ENCODE assay signal across 19 cellular contexts in genomic region chr1:2297246-2298011, GRCh38.
"Had no signal": no experiment of that assay in that cellular context is flagged by ENCODE, and none has a peak within 500 bp of the region (broad histone marks: within the 10 kb centered on the region; RNA-seq: fewer than 3 reads in every experiment).

No MANE protein-coding gene starts in this region.

- ATAC-seq: activated T-cell treated with anti-CD3 and anti-CD28 coated beads, Interleukin-2, amount 50 U/mL, for 72 hours; body of pancreas; gastrocnemius medialis; left lung; stimulated activated naive CD8-positive, alpha-beta T cell treated with anti-CD3 and anti-CD28 coated beads, Interleukin-15, amount 100 ng/mL, for 72 hours had no signal

- H3K27ac Mint-ChIP-seq: activated B cell treated with CpG ODN at 0.5 μM for 24 hours; activated naive CD8-positive, alpha-beta T cell treated with anti-CD3 and anti-CD28 coated beads, Interleukin-2, amount 10 ng/mL, durations not matched to agents 7 days and 5 days; activated T-cell treated with anti-CD3 and anti-CD28 coated beads, Interleukin-2, amount 50 U/mL, for 72 hours; mesothelial cell of epicardium; progenitor cell of endocrine pancreas; stimulated activated naive CD8-positive, alpha-beta T cell treated with anti-CD3 and anti-CD28 coated beads, Interleukin-15, amount 100 ng/mL, for 72 hours had no signal

- H3K36me3 ChIP-seq: colonic mucosa, gastrocnemius medialis, suprapubic skin, transverse colon had no signal

- H3K27me3 Mint-ChIP-seq: activated B cell treated with CpG ODN at 0.5 μM for 24 hours; activated naive CD8-positive, alpha-beta T cell treated with anti-CD3 and anti-CD28 coated beads, Interleukin-2, amount 10 ng/mL, durations not matched to agents 7 days and 5 days; progenitor cell of endocrine pancreas; stimulated activated naive CD8-positive, alpha-beta T cell treated with anti-CD3 and anti-CD28 coated beads, Interleukin-15, amount 100 ng/mL, for 72 hours had no signal

- H3K4me3 Mint-ChIP-seq: activated B cell treated with CpG ODN at 0.5 μM for 24 hours; activated naive CD8-positive, alpha-beta T cell treated with anti-CD3 and anti-CD28 coated beads, Interleukin-2, amount 10 ng/mL, durations not matched to agents 7 days and 5 days; mesothelial cell of epicardium had no signal

- H3K9me3 Mint-ChIP-seq: activated B cell treated with CpG ODN at 0.5 μM for 24 hours; activated naive CD8-positive, alpha-beta T cell treated with anti-CD3 and anti-CD28 coated beads, Interleukin-2, amount 10 ng/mL, durations not matched to agents 7 days and 5 days; activated T-cell treated with anti-CD3 and anti-CD28 coated beads, Interleukin-2, amount 50 U/mL, for 72 hours; mesothelial cell of epicardium; stimulated activated naive CD8-positive, alpha-beta T cell treated with anti-CD3 and anti-CD28 coated beads, Interleukin-15, amount 100 ng/mL, for 72 hours; T-helper 2 cell treated with Interferon-gamma antibody and Interleukin-4, amounts not matched to agents 5 μg/mL and 100 μg/mL, for 36 hours had no signal

- H3K9me3 ChIP-seq: body of pancreas, colonic mucosa, gastrocnemius medialis, left lung, suprapubic skin, transverse colon had no signal

- H3K27ac ChIP-seq: body of pancreas, colonic mucosa, gastrocnemius medialis, left lung, suprapubic skin, transverse colon had no signal

- DNase-seq: activated B cell treated with CpG ODN at 0.5 μM for 24 hours; activated CD4-positive, alpha-beta T cell treated with anti-CD3 and anti-CD28 coated beads for 48 hours; activated CD8-positive, alpha-beta memory T cell treated with anti-CD3 and anti-CD28 coated beads, Interleukin-2, amount 50 U/mL, for 4 hours; activated effector memory CD4-positive, alpha-beta T cell treated with anti-CD3 and anti-CD28 coated beads, Interleukin-2, amount 50 U/mL, for 16 hours; activated naive CD8-positive, alpha-beta T cell treated with anti-CD3 and anti-CD28 coated beads, Interleukin-2, amount 10 ng/mL, durations not matched to agents 7 days and 5 days; activated T-cell treated with anti-CD3 and anti-CD28 coated beads, Interleukin-2, amount 50 U/mL, for 72 hours; amygdala; body of pancreas; caudate nucleus; colonic mucosa; gastrocnemius medialis; head of caudate nucleus; left lung; stimulated activated naive CD8-positive, alpha-beta T cell treated with anti-CD3 and anti-CD28 coated beads, Interleukin-15, amount 100 ng/mL, for 72 hours; transverse colon had no signal

- H3K27me3 ChIP-seq: body of pancreas, colonic mucosa, gastrocnemius medialis, left lung, suprapubic skin, transverse colon had no signal

- H3K4me3 ChIP-seq: body of pancreas, colonic mucosa, gastrocnemius medialis, left lung, suprapubic skin, transverse colon had no signal
